20 cellular contexts compared by ENCODE assay signal in genomic region chr18:45119888-45120287, GRCh38.
A peak's percentile ranks its signal among the peaks of the same experiment; 100 is the strongest.
DNase-seq lines count a peak whose midpoint lies in the region; TF ChIP-seq lines count a peak whose summit lies in the region.
"Had no signal": no experiment of that assay in that cellular context is flagged by ENCODE, and none has a peak within 500 bp of the region (broad histone marks: within the 10 kb centered on the region; RNA-seq: fewer than 3 reads in every experiment).

No MANE protein-coding gene starts in this region.

- H3K4me3 Mint-ChIP-seq in glutamatergic neuron (ENCODE audit: unreplicated experiment) = no peak overlapping the region
- H3K4me3 Mint-ChIP-seq: CD4-positive, alpha-beta T cell; GM23338 had no signal

- no peaks in the 10 kb centered on the region for H3K27me3 Mint-ChIP-seq in glutamatergic neuron (ENCODE audit: unreplicated experiment)

- H3K9me3 Mint-ChIP-seq in glutamatergic neuron (ENCODE audit: unreplicated experiment) = peaks cover 2% of the 10 kb centered on the region
- H3K9me3 Mint-ChIP-seq: CD4-positive, alpha-beta T cell; GM23338 had no signal

- TF ChIP-seq CTCF in glutamatergic neuron (IDR thresholded peaks at IDR 0.05; ENCODE audit: partially characterized antibody, unreplicated experiment) = no peak

- peak overlapping the region; percentile 54 for H3K27ac Mint-ChIP-seq in glutamatergic neuron (ENCODE audit: unreplicated experiment)
- H3K27ac Mint-ChIP-seq: CD4-positive, alpha-beta T cell; GM23338 had no signal

- DNase-seq in DMS 273 (lab: John Stamatoyannopoulos, UW; ENCODE audit: unreplicated experiment) = peak; percentile 90
- peak; percentile 1 for DNase-seq in NCI-H1694 (lab: John Stamatoyannopoulos, UW)
- DNase-seq in NCI-H69 (lab: John Stamatoyannopoulos, UW) = peak; percentile 99
- no peak for DNase-seq in glutamatergic neuron
- DNase-seq in SW 1271 (lab: John Stamatoyannopoulos, UW) = no peak
- DNase-seq in H4 (ENCODE audit: low spot score) = no peak
- no peak for DNase-seq in NCI-H1092 treated with DMSO at 0.1 percent for 48 hours (lab: John Stamatoyannopoulos, UW)
- DNase-seq in CD1c-positive myeloid dendritic cell (ENCODE audit: extremely low spot score) = no peak
- DNase-seq: CD4-positive, alpha-beta T cell; COR-L47; DMS153; HCEC 1CT; NCI-H1092; NCI-H2081 treated with DMSO at 0.1 percent for 48 hours; NCI-H226; NCI-H526; NK-92 treated with Interleukin-12 subunit alpha and Interleukin-12 subunit beta, amount 100 ng/mL, for 24 hours; Peyer's patch; T-helper 2 cell had no signal

- H3K36me3 Mint-ChIP-seq in glutamatergic neuron (ENCODE audit: unreplicated experiment) = no peaks in the 10 kb centered on the region

- peaks cover 7% of the 10 kb centered on the region for H3K4me1 Mint-ChIP-seq in glutamatergic neuron (ENCODE audit: low read depth, unreplicated experiment)
- H3K4me1 Mint-ChIP-seq: GM23338 had no signal

Comparison
In these comparisons a context has a peak if more than half of its experiments do, and no peak if none do; other contexts are left out.
1. DNase-seq: peak in DMS 273 (single experiment), NCI-H1694 (single experiment) and NCI-H69 (single experiment); none in glutamatergic neuron (single experiment), SW 1271 (0 of 2), H4 (single experiment), NCI-H1092 treated with DMSO at 0.1 percent for 48 hours (single experiment) and CD1c-positive myeloid dendritic cell (single experiment).